In the genomic region with DNA sequence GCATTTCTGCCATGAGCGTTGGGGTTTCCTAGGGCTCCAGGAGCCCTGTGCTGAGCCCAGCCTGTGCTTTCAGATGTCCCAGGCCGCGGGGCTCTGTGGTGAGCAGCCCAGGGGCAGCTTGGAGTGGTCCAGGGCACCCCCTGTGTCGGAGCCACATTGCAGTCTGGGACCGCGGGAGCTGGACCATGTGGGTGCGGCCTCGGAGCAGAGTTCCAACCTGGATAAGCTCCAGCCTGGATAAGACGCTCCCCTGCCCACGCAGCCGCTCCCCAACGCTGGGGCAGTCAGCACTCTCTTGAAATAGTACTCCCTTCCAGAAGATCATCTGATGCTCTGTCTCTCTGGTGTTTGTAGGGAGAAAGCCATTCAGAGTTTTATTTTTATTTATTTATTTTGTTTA, we compare ENCODE assay signal across 17 cellular contexts.
DNase-seq lines count a peak whose midpoint lies in the region; ATAC-seq and TF ChIP-seq lines count a peak whose summit lies in the region.
"Had no signal": no experiment of that assay in that cellular context is flagged by ENCODE, and none has a peak within 500 bp of the region (broad histone marks: within the 10 kb centered on the region; RNA-seq: fewer than 3 reads in every experiment).

No MANE protein-coding gene starts in this region.

- TF ChIP-seq CTCF in transverse colon (IDR thresholded peaks at IDR 0.05), result no peak
- no peak for TF ChIP-seq CTCF in A673 (conservative IDR thresholded peaks at IDR 0.05; ENCODE audit: low read depth, low read length)

- H3K9me3 Mint-ChIP-seq in activated CD4-positive, alpha-beta T cell treated with anti-CD3 and anti-CD28 coated beads, Interleukin-2, amount 10 ng/mL, durations not matched to agents 7 days and 5 days, result no peaks in the 10 kb centered on the region
- H3K9me3 Mint-ChIP-seq: activated CD4-positive, alpha-beta memory T cell treated with anti-CD3 and anti-CD28 coated beads, Interleukin-2, amount 10 ng/mL, durations not matched to agents 7 days and 5 days; natural killer cell treated with Interleukin-12 subunit alpha and Interleukin-12 subunit beta and Interleukin-15 and Interleukin-18, amount 100 ng/mL, for 72 hours had no signal

- H3K4me1 ChIP-seq in transverse colon, result peaks cover 7 to 42% (median 28%) of the 10 kb centered on the region in 4 donors
- no peaks in the 10 kb centered on the region for H3K4me1 ChIP-seq in A673 (ENCODE audit: insufficient read depth, low read length, poor library complexity, severe bottlenecking)

- no peak for TF ChIP-seq POLR2A in transverse colon (IDR thresholded peaks at IDR 0.05)

- POLR2A ChIA-PET in activated CD4-positive, alpha-beta T cell treated with anti-CD3 and anti-CD28 coated beads, Interleukin-2, amount 10 ng/mL, durations not matched to agents 7 days and 5 days (lab: Charles Lee), result interaction anchor here (0.7 kb wide), 1 partner anchor 993 kb away, joined by 7 read pairs; no protein-coding TSS in a partner anchor
- POLR2A ChIA-PET in A673 (lab: Charles Lee; ENCODE audit: low non-redundant PET), result no interaction called here

- intact Hi-C loops in left colon (cut with DNase I, micrococcal nuclease), result no loop called here
- intact Hi-C loops in transverse colon (cut with DNase I; ENCODE audit: low total_unique reads), result no loop called here
- intact Hi-C loops in A673 (cut with micrococcal nuclease; ENCODE audit: unreplicated experiment), result no loop called here

- H3K4me3 Mint-ChIP-seq in activated CD4-positive, alpha-beta T cell treated with anti-CD3 and anti-CD28 coated beads, Interleukin-2, amount 10 ng/mL, durations not matched to agents 7 days and 5 days, result no peak overlapping the region
- H3K4me3 Mint-ChIP-seq: activated CD4-positive, alpha-beta memory T cell treated with anti-CD3 and anti-CD28 coated beads, Interleukin-2, amount 10 ng/mL, durations not matched to agents 7 days and 5 days; natural killer cell treated with Interleukin-12 subunit alpha and Interleukin-12 subunit beta and Interleukin-15 and Interleukin-18, amount 100 ng/mL, for 72 hours had no signal

- no peak overlapping the region for H3K27ac Mint-ChIP-seq in activated CD4-positive, alpha-beta T cell treated with anti-CD3 and anti-CD28 coated beads, Interleukin-2, amount 10 ng/mL, durations not matched to agents 7 days and 5 days
- H3K27ac Mint-ChIP-seq: activated CD4-positive, alpha-beta memory T cell treated with anti-CD3 and anti-CD28 coated beads, Interleukin-2, amount 10 ng/mL, durations not matched to agents 7 days and 5 days; natural killer cell treated with Interleukin-12 subunit alpha and Interleukin-12 subunit beta and Interleukin-15 and Interleukin-18, amount 100 ng/mL, for 72 hours had no signal

- H3K36me3 Mint-ChIP-seq in activated CD4-positive, alpha-beta T cell treated with anti-CD3 and anti-CD28 coated beads, Interleukin-2, amount 10 ng/mL, durations not matched to agents 7 days and 5 days (ENCODE audit: low read depth), result no peaks in the 10 kb centered on the region
- H3K36me3 Mint-ChIP-seq: natural killer cell treated with Interleukin-12 subunit alpha and Interleukin-12 subunit beta and Interleukin-15 and Interleukin-18, amount 100 ng/mL, for 72 hours had no signal

- DNase-seq in activated CD4-positive, alpha-beta T cell treated with anti-CD3 and anti-CD28 coated beads, Interleukin-2, amount 10 ng/mL, durations not matched to agents 7 days and 5 days, result peak; percentile 3
- no peak for DNase-seq in activated CD4-positive, alpha-beta T cell treated with anti-CD3 and anti-CD28 coated beads, Interleukin-2, amount 50 U/mL, for 1 hour
- DNase-seq in amniotic epithelial cell (ENCODE audit: low read depth) (peak; percentile 38), left colon (peak; percentile 58 to 59), transverse colon (peak; percentile 51), activated gamma-delta T cell (lab: John Stamatoyannopoulos, UW) (no peak), A673 (ENCODE audit: low spot score) (no peak)
- DNase-seq: activated CD4-positive, alpha-beta memory T cell treated with anti-CD3 and anti-CD28 coated beads, Interleukin-2, amount 10 ng/mL, durations not matched to agents 7 days and 5 days; activated gamma-delta T cell treated with Interleukin-2 at 50 U/mL for 16 hours; GDM1; GOT3; NCI-H1930; NCI-H748 treated with DMSO at 0.1 percent for 48 hours; stimulated activated naive CD4-positive, alpha-beta T cell; T-helper 9 cell had no signal

- no peaks in the 10 kb centered on the region for H3K9me3 ChIP-seq in transverse colon
- no peaks in the 10 kb centered on the region for H3K9me3 ChIP-seq in A673 (ENCODE audit: low read depth, low read length, poor library complexity, severe bottlenecking)

- H3K27me3 ChIP-seq in transverse colon, result no peaks in the 10 kb centered on the region
- H3K27me3 ChIP-seq in A673 (replicated peaks; ENCODE audit: insufficient read depth, low read depth, low read length, poor library complexity), result peaks cover 8% of the 10 kb centered on the region

- 47% methylated on average over 9 of the region's 12 CpGs; no CpG with 5 or more reads in 1 of the 2 donors for WGBS in transverse colon (ENCODE audit: low coverage in 1 of 2), 2 donors

- no peak for TF ChIP-seq EP300 in transverse colon (IDR thresholded peaks at IDR 0.05; ENCODE audit: low read depth)

- in situ Hi-C loops in transverse colon (cut with MboI; ENCODE audit: low pct_ligation_motif_present in 1 of 4, low pct_unique_long_range_greater_than_20kb in 1 of 4, low sequenced_read_pairs in 3 of 4), result no loop called here

- CTCF ChIA-PET in activated CD4-positive, alpha-beta T cell treated with anti-CD3 and anti-CD28 coated beads, Interleukin-2, amount 10 ng/mL, durations not matched to agents 7 days and 5 days (lab: Charles Lee), result interaction anchor here (0.7 to 1.5 kb wide), 3 partner anchors 22 to 153 kb away, joined by 3 to 4 read pairs (median 4); no protein-coding TSS in a partner anchor
- CTCF ChIA-PET in A673 (lab: Charles Lee), result no interaction called here

- H3K4me3 ChIP-seq in transverse colon (no peak overlapping the region), A673 (ENCODE audit: low read depth, low read length, poor library complexity, severe bottlenecking) (no peak overlapping the region)

- peak; percentile 55 for ATAC-seq in left colon
- no peak for ATAC-seq in HG03196 (IDR thresholded peaks at IDR 0.05; ENCODE audit: unreplicated experiment)
- ATAC-seq: natural killer cell treated with Interleukin-12 subunit alpha and Interleukin-12 subunit beta and Interleukin-15 and Interleukin-18, amount 100 ng/mL, for 72 hours had no signal

- peaks cover 8% of the 10 kb centered on the region for H3K4me1 Mint-ChIP-seq in activated CD4-positive, alpha-beta T cell treated with anti-CD3 and anti-CD28 coated beads, Interleukin-2, amount 10 ng/mL, durations not matched to agents 7 days and 5 days

- peaks cover 3% of the 10 kb centered on the region for H3K27me3 Mint-ChIP-seq in activated CD4-positive, alpha-beta T cell treated with anti-CD3 and anti-CD28 coated beads, Interleukin-2, amount 10 ng/mL, durations not matched to agents 7 days and 5 days
- H3K27me3 Mint-ChIP-seq: activated CD4-positive, alpha-beta memory T cell treated with anti-CD3 and anti-CD28 coated beads, Interleukin-2, amount 10 ng/mL, durations not matched to agents 7 days and 5 days had no signal

- peak overlapping the region in 3 of 4 donors; percentile 0 to 38 (median 10) for H3K27ac ChIP-seq in transverse colon
- H3K27ac ChIP-seq in A673 (ENCODE audit: low read depth, low read length, poor library complexity, severe bottlenecking), result no peak overlapping the region

- H3K36me3 ChIP-seq in transverse colon (no peaks in the 10 kb centered on the region), A673 (ENCODE audit: insufficient read depth, low read length, poor library complexity, severe bottlenecking) (no peaks in the 10 kb centered on the region)

- BruUV-seq in A673 (replicated peaks; lab: Mats Ljungman, UMichigan), result no TSS peak

Comparison
In these comparisons a context has a peak if more than half of its experiments do, and no peak if none do; other contexts are left out.
1. DNase-seq: peak in activated CD4-positive, alpha-beta T cell treated with anti-CD3 and anti-CD28 coated beads, Interleukin-2, amount 10 ng/mL, durations not matched to agents 7 days and 5 days (single experiment), amniotic epithelial cell (single experiment), left colon (2 of 2) and transverse colon (single experiment); none in activated CD4-positive, alpha-beta T cell treated with anti-CD3 and anti-CD28 coated beads, Interleukin-2, amount 50 U/mL, for 1 hour (single experiment), activated gamma-delta T cell (single experiment) and A673 (single experiment).